Comparison of ENCODE assay signal across 24 cellular contexts in genomic region chrX:37047776-37048175, GRCh38. TPM values are rescaled to one million over a fixed set of nuclear protein-coding genes. Genes with fewer than 3 reads are reported as not detected.
DNase-seq lines count a peak whose midpoint lies in the region; ATAC-seq, FAIRE-seq and TF ChIP-seq lines count a peak whose summit lies in the region.
"Had no signal": no experiment of that assay in that cellular context is flagged by ENCODE, and none has a peak within 500 bp of the region (broad histone marks: within the 10 kb centered on the region; RNA-seq: fewer than 3 reads in every experiment).

No MANE protein-coding gene starts in this region.

- H3K36me3 Mint-ChIP-seq in natural killer cell: no peaks in the 10 kb centered on the region
- H3K36me3 Mint-ChIP-seq: CD4-positive, CD25-positive, alpha-beta regulatory T cell; CD8-positive, alpha-beta memory T cell had no signal

- H3K27ac Mint-ChIP-seq in natural killer cell: no peak overlapping the region
- H3K27ac Mint-ChIP-seq: CD4-positive, CD25-positive, alpha-beta regulatory T cell; CD8-positive, alpha-beta memory T cell; HFFc6 had no signal

- no peak for TF ChIP-seq POLR2A in GM12891 (IDR thresholded peaks at IDR 0.05; ENCODE audit: low read depth, low read length)

- H3K9me3 Mint-ChIP-seq in natural killer cell: no peaks in the 10 kb centered on the region
- H3K9me3 Mint-ChIP-seq: HFFc6 had no signal

- H3K27me3 Mint-ChIP-seq in natural killer cell (ENCODE audit: low read depth in 2 of 2): no peaks in the 10 kb centered on the region
- H3K27me3 Mint-ChIP-seq: CD4-positive, CD25-positive, alpha-beta regulatory T cell had no signal

- intact Hi-C loops in natural killer cell (cut with micrococcal nuclease): no loop called here

- peak; percentile 55 for DNase-seq in OCI-M1 (lab: John Stamatoyannopoulos, UW)
- DNase-seq in kidney tubule cell (ENCODE audit: low spot score): peak; percentile 1
- no peak for DNase-seq in GM12891 (ENCODE audit: insufficient read length, low spot score)
- no peak for DNase-seq in AG08396 (ENCODE audit: low spot score)
- no peak for DNase-seq in natural killer cell
- no peak for DNase-seq in AG20443 (ENCODE audit: low spot score)
- DNase-seq: 8988T; BE2C; C1 segment of cervical spinal cord; CD4-positive, CD25-positive, alpha-beta regulatory T cell; CD8-positive, alpha-beta memory T cell; COR-L47; GOT3; H7; HFFc6; Kasumi-1; KG1 had no signal

- TF ChIP-seq CTCF in natural killer cell (IDR thresholded peaks at IDR 0.05): no peak

- no peak overlapping the region for H3K4me3 Mint-ChIP-seq in natural killer cell
- H3K4me3 Mint-ChIP-seq: CD4-positive, CD25-positive, alpha-beta regulatory T cell; CD8-positive, alpha-beta memory T cell; HFFc6 had no signal

- ATAC-seq in GM18502 (IDR thresholded peaks at IDR 0.05; ENCODE audit: poor library complexity, unreplicated experiment): peak; percentile 47
- ATAC-seq in GM18858 (IDR thresholded peaks at IDR 0.05; ENCODE audit: unreplicated experiment): peak; percentile 44
- ATAC-seq in natural killer cell: no peak
- ATAC-seq: HCT116 had no signal

- no peak for FAIRE-seq in GM12891 (lab: Jason Lieb, UNC)
- FAIRE-seq: G401.6 had no signal

- H3K4me1 Mint-ChIP-seq in natural killer cell: no peaks in the 10 kb centered on the region
- H3K4me1 Mint-ChIP-seq: CD4-positive, CD25-positive, alpha-beta regulatory T cell; CD8-positive, alpha-beta memory T cell had no signal

TF ChIP-seq in GM12891, 5 proteins besides CTCF, POLR2A, EP300 and RAD21:
- TF ChIP-seq SPI1 (IDR thresholded peaks at IDR 0.05; ENCODE audit: low read depth, low read length) (no peak), POU2F2 (IDR thresholded peaks at IDR 0.05; ENCODE audit: low read depth, low read length) (no peak), TAF1 (IDR thresholded peaks at IDR 0.05; ENCODE audit: low read depth, low read length) (no peak), POLR2AphosphoS5 (IDR thresholded peaks at IDR 0.05; ENCODE audit: low read depth, low read length) (no peak), PAX5 (IDR thresholded peaks at IDR 0.05; ENCODE audit: insufficient read depth, low read length, severe bottlenecking) (no peak)

RNA-seq across cellular contexts. Expression of gene FAM47C, which starts 39.6 kb away (rescaled TPM):
- polyA plus RNA-seq in GM12891 (2012; ENCODE audit: low read depth, missing spikeins): not detected
- total RNA-seq in natural killer cell: not detected
- total RNA-seq: A673; CD4-positive, CD25-positive, alpha-beta regulatory T cell; CD8-positive, alpha-beta memory T cell; H7; HFFc6; HT-29 had no signal
- polyA plus RNA-seq: AG04450; CD4-positive, CD25-positive, alpha-beta regulatory T cell; CD8-positive, alpha-beta memory T cell had no signal

Comparison
In these comparisons a context has a peak if more than half of its experiments do, and no peak if none do; other contexts are left out.
1. ATAC-seq: peak in GM18502 (single experiment) and GM18858 (single experiment); none in natural killer cell (0 of 3).
2. DNase-seq: peak in OCI-M1 (single experiment) and kidney tubule cell (single experiment); none in GM12891 (single experiment), AG08396 (single experiment), natural killer cell (single experiment) and AG20443 (single experiment).